17 cellular contexts compared by ENCODE assay signal in genomic region chr14:99777956-99778355, GRCh38. TPM values are rescaled to one million over a fixed set of nuclear protein-coding genes. Genes with fewer than 3 reads are reported as not detected.
DNase-seq lines count a peak whose midpoint lies in the region; ATAC-seq and TF ChIP-seq lines count a peak whose summit lies in the region.
"Had no signal": no experiment of that assay in that cellular context is flagged by ENCODE, and none has a peak within 500 bp of the region (broad histone marks: within the 10 kb centered on the region; RNA-seq: fewer than 3 reads in every experiment).

No MANE protein-coding gene starts in this region.

- TF ChIP-seq CTCF in AG10803 (conservative IDR thresholded peaks at IDR 0.05; ENCODE audit: low read length) = no peak

- H3K4me3 ChIP-seq in AG10803 (ENCODE audit: low read length) = no peak overlapping the region
- H3K4me3 ChIP-seq: BLaER1 treated with 17β-estradiol and CSF1 and Interleukin-3, amounts not matched to agents 10 nM and 100 nM; HAP-1 had no signal

- ATAC-seq in HG03439 (IDR thresholded peaks at IDR 0.05; ENCODE audit: unreplicated experiment) = no peak

- DNase-seq in AG10803 (ENCODE audit: low read depth) (peak; percentile 13), ELR (ENCODE audit: low read depth) (peak; percentile 29), M059J (ENCODE audit: low read depth) (peak; percentile 28), mesenteric fat pad (ENCODE audit: low spot score) (peak; percentile 11), NCI-H2081 treated with DMSO at 0.1 percent for 48 hours (lab: John Stamatoyannopoulos, UW) (no peak), cerebellum (ENCODE audit: low spot score) (no peak)
- DNase-seq in activated naive CD4-positive, alpha-beta T cell treated with Interleukin-2 at 50 U/mL for 16 hours = no peak
- DNase-seq: AML-193; BE2C; CD4-positive, alpha-beta T cell; CD8-positive, alpha-beta memory T cell; DMS 273 treated with DMSO at 0.1 percent for 48 hours; DMS79; GOT3 had no signal

RNA-seq across cellular contexts. Expression of gene EML1, which starts 15.3 kb away (rescaled TPM):
- total RNA-seq in M059J (2014; rRNA removed; shearing (Covaris generic)) = 32.0 and 32.6 TPM in 2 replicates
- total RNA-seq in mesenteric fat pad = 32.5 TPM
- total RNA-seq in cerebellum = 26.8 TPM

Comparison
In these comparisons a context has a peak if more than half of its experiments do, and no peak if none do; other contexts are left out.
1. DNase-seq: peak in AG10803 (single experiment), ELR (single experiment), M059J (single experiment) and mesenteric fat pad (single experiment); none in NCI-H2081 treated with DMSO at 0.1 percent for 48 hours (single experiment), cerebellum (single experiment) and activated naive CD4-positive, alpha-beta T cell treated with Interleukin-2 at 50 U/mL for 16 hours (single experiment).